8 cellular contexts compared by ENCODE assay signal in the genomic region with DNA sequence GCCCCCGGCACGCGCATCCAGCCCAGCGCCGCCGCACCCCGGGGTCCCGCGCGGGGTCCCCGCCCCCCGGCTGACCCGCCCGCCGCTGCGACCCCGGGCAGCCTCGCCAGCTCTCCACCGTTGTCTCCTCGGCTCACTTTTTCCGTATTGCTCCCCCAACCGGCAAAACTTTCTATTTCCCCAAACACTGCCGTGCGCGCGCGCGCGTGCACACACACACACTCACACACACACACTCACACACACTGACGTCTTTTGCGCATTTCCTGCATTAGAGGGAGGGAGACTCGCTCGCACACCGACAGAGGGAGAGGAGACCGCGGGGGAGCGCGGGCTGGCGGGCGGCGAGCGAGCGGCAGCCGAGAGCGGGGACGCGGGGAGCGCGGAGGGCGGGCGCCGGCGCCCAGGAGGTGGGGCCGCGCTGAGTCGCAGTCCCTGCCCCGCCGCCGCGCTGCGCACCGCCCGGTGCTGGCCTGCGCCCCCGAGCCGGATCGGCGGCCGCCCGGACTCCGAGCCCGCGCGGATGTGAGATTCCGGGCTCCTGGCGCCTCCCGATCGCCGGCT. TPM values are rescaled to one million over a fixed set of nuclear protein-coding genes. Genes with fewer than 3 reads are reported as not detected.
DNase-seq lines count a peak whose midpoint lies in the region; ATAC-seq and TF ChIP-seq lines count a peak whose summit lies in the region.

No MANE protein-coding gene starts in this region.

- H3K4me2 ChIP-seq in KMS-11 (peak overlapping the region; percentile 79), neural cell (ENCODE audit: low read length) (peak overlapping the region; percentile 66)

- peaks cover 33% of the 10 kb centered on the region for H3K4me1 Mint-ChIP-seq in stimulated activated naive CD8-positive, alpha-beta T cell treated with anti-CD3 and anti-CD28 coated beads, Interleukin-15, Interleukin-2, amounts not matched to agents 100 ng/mL and 50 ng/mL, for 24 hours (ENCODE audit: low read depth)

- H3K36me3 Mint-ChIP-seq in stimulated activated naive CD8-positive, alpha-beta T cell treated with anti-CD3 and anti-CD28 coated beads, Interleukin-15, Interleukin-2, amounts not matched to agents 100 ng/mL and 50 ng/mL, for 24 hours (ENCODE audit: low read depth) = no peaks in the 10 kb centered on the region

- TF ChIP-seq EP300 in neural cell (conservative IDR thresholded peaks at IDR 0.05; ENCODE audit: poor library complexity, severe bottlenecking) = peak; percentile 66

- ATAC-seq in GM21737 (IDR thresholded peaks at IDR 0.05; ENCODE audit: unreplicated experiment) = peak; percentile 72

- H3K79me2 ChIP-seq in KMS-11 (ENCODE audit: insufficient read depth, low read depth) (no peaks in the 10 kb centered on the region), neural cell (replicated peaks; ENCODE audit: insufficient read depth, low read length) (no peaks in the 10 kb centered on the region)

- H3K27ac ChIP-seq in KMS-11 (peak overlapping the region; percentile 16; the same call in 1 of the 2 replicates), neural cell (ENCODE audit: low read length) (no peak overlapping the region)

- peak overlapping the region; percentile 95 for H3K27ac Mint-ChIP-seq in stimulated activated naive CD8-positive, alpha-beta T cell treated with anti-CD3 and anti-CD28 coated beads, Interleukin-15, Interleukin-2, amounts not matched to agents 100 ng/mL and 50 ng/mL, for 24 hours

- no peaks in the 10 kb centered on the region for H3F3A ChIP-seq in neural cell (ENCODE audit: insufficient read depth, low read length, poor library complexity, severe bottlenecking)

- H3K9me3 Mint-ChIP-seq in stimulated activated naive CD8-positive, alpha-beta T cell treated with anti-CD3 and anti-CD28 coated beads, Interleukin-15, Interleukin-2, amounts not matched to agents 100 ng/mL and 50 ng/mL, for 24 hours = no peaks in the 10 kb centered on the region

- DNase-seq in EL (peak; percentile 96), fibroblast of the conjunctiva (ENCODE audit: low read depth) (peak; percentile 94)
- DNase-seq in activated effector memory CD4-positive, alpha-beta T cell treated with anti-CD3 and anti-CD28 coated beads, Interleukin-2, amount 50 U/mL, for 16 hours = peak; percentile 97

- no peaks in the 10 kb centered on the region for H3K9me3 ChIP-seq in neural cell (ENCODE audit: low read length)

- peak; percentile 81 for TF ChIP-seq POLR2A in Raji (IDR thresholded peaks at IDR 0.05; ENCODE audit: insufficient read depth, low read depth, low read length)

- peaks cover 5% of the 10 kb centered on the region for H3K4me1 ChIP-seq in KMS-11 (ENCODE audit: low read depth, poor library complexity, severe bottlenecking)

- H4K20me1 ChIP-seq in KMS-11 (ENCODE audit: insufficient read depth) (no peaks in the 10 kb centered on the region), neural cell (ENCODE audit: insufficient read depth) (no peaks in the 10 kb centered on the region)

- peak; percentile 36; the same call in 1 of the 2 replicates for TF ChIP-seq CTCF in KMS-11 (conservative IDR thresholded peaks at IDR 0.05; ENCODE audit: low read depth, low read length)
- peak; percentile 62 for TF ChIP-seq CTCF in neural cell (IDR thresholded peaks at IDR 0.05; ENCODE audit: poor library complexity, severe bottlenecking)

- no peaks in the 10 kb centered on the region for H3K9me2 ChIP-seq in neural cell (ENCODE audit: insufficient read depth, low read length)

- H3K4me3 Mint-ChIP-seq in stimulated activated naive CD8-positive, alpha-beta T cell treated with anti-CD3 and anti-CD28 coated beads, Interleukin-15, Interleukin-2, amounts not matched to agents 100 ng/mL and 50 ng/mL, for 24 hours = peak overlapping the region; percentile 92

- H3K4me3 ChIP-seq in KMS-11 (IDR thresholded peaks at IDR 0.05; ENCODE audit: insufficient read depth, low read depth, low read length) (no peak overlapping the region), neural cell (ENCODE audit: low read length) (peak overlapping the region; percentile 90)

- H3K27me3 ChIP-seq in KMS-11 (ENCODE audit: insufficient read depth, low read depth) (peaks cover 9% of the 10 kb centered on the region), neural cell (ENCODE audit: insufficient read depth, low read depth, low read length) (peaks cover 41% of the 10 kb centered on the region)

- peak; percentile 50 for TF ChIP-seq RAD21 in neural cell (conservative IDR thresholded peaks at IDR 0.05)

- H3K36me3 ChIP-seq in KMS-11 (ENCODE audit: insufficient read depth) = no peaks in the 10 kb centered on the region
- no peaks in the 10 kb centered on the region for H3K36me3 ChIP-seq in neural cell (ENCODE audit: insufficient read depth, low read length)

- peaks cover 9% of the 10 kb centered on the region for H3K27me3 Mint-ChIP-seq in stimulated activated naive CD8-positive, alpha-beta T cell treated with anti-CD3 and anti-CD28 coated beads, Interleukin-15, Interleukin-2, amounts not matched to agents 100 ng/mL and 50 ng/mL, for 24 hours

- H2AFZ ChIP-seq in KMS-11 (ENCODE audit: low read depth) = peak overlapping the region; percentile 99
- H2AFZ ChIP-seq in neural cell (ENCODE audit: low read depth, low read length) = no peak overlapping the region

- H3K9ac ChIP-seq in KMS-11 (peak overlapping the region; percentile 55), neural cell (ENCODE audit: low read length) (peak overlapping the region; percentile 74)

TF ChIP-seq in neural cell, 6 proteins besides CTCF, POLR2A, EP300 and RAD21:
- TF ChIP-seq POLR2AphosphoS5 (IDR thresholded peaks at IDR 0.05) (peak; percentile 84), TAF1 (IDR thresholded peaks at IDR 0.05; ENCODE audit: low read depth) (no peak), SMC3 (conservative IDR thresholded peaks at IDR 0.05; ENCODE audit: poor library complexity) (peak; percentile 59), EZH2 (IDR thresholded peaks at IDR 0.05; ENCODE audit: borderline replicate concordance, insufficient read depth, low read length, poor library complexity, severe bottlenecking) (no peak), MXI1 (conservative IDR thresholded peaks at IDR 0.05; ENCODE audit: poor library complexity, severe bottlenecking) (peak; percentile 46)
- TF ChIP-seq, protein P1, sequence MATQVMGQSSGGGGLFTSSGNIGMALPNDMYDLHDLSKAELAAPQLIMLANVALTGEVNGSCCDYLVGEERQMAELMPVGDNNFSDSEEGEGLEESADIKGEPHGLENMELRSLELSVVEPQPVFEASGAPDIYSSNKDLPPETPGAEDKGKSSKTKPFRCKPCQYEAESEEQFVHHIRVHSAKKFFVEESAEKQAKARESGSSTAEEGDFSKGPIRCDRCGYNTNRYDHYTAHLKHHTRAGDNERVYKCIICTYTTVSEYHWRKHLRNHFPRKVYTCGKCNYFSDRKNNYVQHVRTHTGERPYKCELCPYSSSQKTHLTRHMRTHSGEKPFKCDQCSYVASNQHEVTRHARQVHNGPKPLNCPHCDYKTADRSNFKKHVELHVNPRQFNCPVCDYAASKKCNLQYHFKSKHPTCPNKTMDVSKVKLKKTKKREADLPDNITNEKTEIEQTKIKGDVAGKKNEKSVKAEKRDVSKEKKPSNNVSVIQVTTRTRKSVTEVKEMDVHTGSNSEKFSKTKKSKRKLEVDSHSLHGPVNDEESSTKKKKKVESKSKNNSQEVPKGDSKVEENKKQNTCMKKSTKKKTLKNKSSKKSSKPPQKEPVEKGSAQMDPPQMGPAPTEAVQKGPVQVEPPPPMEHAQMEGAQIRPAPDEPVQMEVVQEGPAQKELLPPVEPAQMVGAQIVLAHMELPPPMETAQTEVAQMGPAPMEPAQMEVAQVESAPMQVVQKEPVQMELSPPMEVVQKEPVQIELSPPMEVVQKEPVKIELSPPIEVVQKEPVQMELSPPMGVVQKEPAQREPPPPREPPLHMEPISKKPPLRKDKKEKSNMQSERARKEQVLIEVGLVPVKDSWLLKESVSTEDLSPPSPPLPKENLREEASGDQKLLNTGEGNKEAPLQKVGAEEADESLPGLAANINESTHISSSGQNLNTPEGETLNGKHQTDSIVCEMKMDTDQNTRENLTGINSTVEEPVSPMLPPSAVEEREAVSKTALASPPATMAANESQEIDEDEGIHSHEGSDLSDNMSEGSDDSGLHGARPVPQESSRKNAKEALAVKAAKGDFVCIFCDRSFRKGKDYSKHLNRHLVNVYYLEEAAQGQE (IDR thresholded peaks at IDR 0.05; ENCODE audit: borderline replicate concordance) = no peak

RNA-seq across cellular contexts. Expression of gene PRKCE, which starts 0.5 kb away (rescaled TPM):
- 5.4 and 6.6 TPM in 2 replicates for polyA plus RNA-seq in neural cell
- 13.6 and 13.9 TPM in 2 replicates for polyA minus RNA-seq in neural cell

RNA-seq across cellular contexts. Expression of gene SRBD1, which starts 39.9 kb away (rescaled TPM):
- 3.7 and 5.3 TPM in 2 replicates for polyA plus RNA-seq in neural cell
- polyA minus RNA-seq in neural cell = 47.2 and 52.1 TPM in 2 replicates
